ENCODE assay signal across 8 cellular contexts in the genomic region with DNA sequence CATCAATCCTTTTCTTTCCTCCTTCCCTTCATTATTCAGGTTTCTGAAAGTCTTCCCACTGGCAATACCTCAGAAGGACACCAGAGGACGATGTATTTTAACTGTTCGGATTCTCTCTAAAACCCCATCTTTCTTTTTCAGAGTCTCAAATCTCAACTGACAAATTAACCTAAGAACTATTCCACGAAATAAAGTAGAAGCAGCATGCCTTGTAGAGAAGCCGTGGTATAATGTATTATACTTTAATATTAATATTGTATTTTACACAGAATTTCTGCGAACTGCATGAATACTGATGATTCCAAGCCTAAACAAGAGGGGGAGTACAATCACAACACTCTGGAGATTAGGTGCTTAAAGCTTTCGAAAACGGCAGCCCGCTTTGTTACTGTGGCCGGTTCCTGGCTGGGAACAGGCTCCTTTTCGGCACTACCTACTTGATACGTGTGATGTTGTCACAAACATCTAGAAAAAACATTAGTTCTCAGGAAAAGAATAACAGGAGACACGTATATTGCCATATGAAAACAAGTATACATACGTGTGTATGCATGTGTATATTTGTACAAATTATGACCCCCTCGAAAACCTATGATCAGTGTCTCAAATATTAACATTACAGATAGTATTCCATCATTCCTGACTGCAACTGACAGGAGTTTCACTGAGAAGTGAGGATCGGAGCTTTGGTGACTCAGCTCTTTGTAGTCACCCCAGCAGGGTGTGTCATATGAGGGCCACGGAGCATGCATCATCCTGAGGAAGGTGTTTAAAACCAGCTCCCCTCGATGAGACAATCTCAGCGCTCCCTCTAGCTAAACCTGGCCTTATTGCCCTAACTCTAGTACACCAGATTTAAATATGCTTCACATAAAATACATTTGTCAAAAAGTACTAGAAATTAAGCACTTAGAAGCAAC.
DNase-seq lines count a peak whose midpoint lies in the region; ATAC-seq and TF ChIP-seq lines count a peak whose summit lies in the region.

No MANE protein-coding gene starts in this region.

- POLR2A ChIA-PET in A673 (lab: Charles Lee; ENCODE audit: low non-redundant PET): no interaction called here
- POLR2A ChIA-PET in GM10248 (lab: Yijun Ruan, JAX): no interaction called here

- H3K4me3 ChIP-seq in A673 (ENCODE audit: low read depth, low read length, poor library complexity, severe bottlenecking) (peak overlapping the region; percentile 27), ovary (peak overlapping the region; percentile 27)

- H3K27ac ChIP-seq in A673 (ENCODE audit: low read depth, low read length, poor library complexity, severe bottlenecking) (no peak overlapping the region), ovary (peak overlapping the region in 1 of 2 donors; percentile 53)

- intact Hi-C loops in A673 (cut with micrococcal nuclease; ENCODE audit: unreplicated experiment) (loop anchor here (1.0 to 5.0 kb wide), 3 partner anchors 268 to 523 kb away; no protein-coding TSS in a partner anchor), ovary (cut with DNase I) (loop anchor here (2.0 to 10.0 kb wide), 5 partner anchors 266 to 536 kb away; no protein-coding TSS in a partner anchor)

- ATAC-seq in HG02970 (IDR thresholded peaks at IDR 0.05; ENCODE audit: low FRiP score, unreplicated experiment) (peak; percentile 84), GM21447 (IDR thresholded peaks at IDR 0.05; ENCODE audit: unreplicated experiment) (no peak)

- TF ChIP-seq EP300 in ovary (IDR thresholded peaks at IDR 0.05): no peak

- DNase-seq in A673 (ENCODE audit: low spot score): peak; percentile 67
- DNase-seq in GM10248 (ENCODE audit: extremely low spot score): peak; percentile 23
- peak; percentile 68 for DNase-seq in NCI-H2171 (lab: John Stamatoyannopoulos, UW)
- peak; percentile 26 to 33 for DNase-seq in activated T-cell treated with anti-CD3 and anti-CD28 coated beads, Interleukin-2, amount 50 U/mL, for 48 hours
- DNase-seq in germinal center (ENCODE audit: low spot score): peak; percentile 5
- DNase-seq in ovary: peak; percentile 44 to 57 (median 50)

- H3K27me3 ChIP-seq in A673 (replicated peaks; ENCODE audit: insufficient read depth, low read depth, low read length, poor library complexity) (peaks cover 90% of the 10 kb centered on the region), ovary (no peaks in the 10 kb centered on the region)

- H3K36me3 ChIP-seq in A673 (ENCODE audit: insufficient read depth, low read length, poor library complexity, severe bottlenecking): no peaks in the 10 kb centered on the region
- H3K36me3 ChIP-seq in ovary: no peaks in the 10 kb centered on the region

- BruUV-seq in A673 (replicated peaks; lab: Mats Ljungman, UMichigan): no TSS peak

- CTCF ChIA-PET in A673 (lab: Charles Lee): interaction anchor here (0.6 to 1.9 kb wide), 9 partner anchors 27 to 528 kb away, joined by 3 to 32 read pairs (median 5); no protein-coding TSS in a partner anchor
- CTCF ChIA-PET in GM10248 (lab: Yijun Ruan, JAX): interaction anchor here (0.6 to 3.9 kb wide), 12 partner anchors 10 to 528 kb away, joined by 3 to 26 read pairs (median 3); no protein-coding TSS in a partner anchor

- no peak for TF ChIP-seq POLR2A in ovary (IDR thresholded peaks at IDR 0.05)

- WGBS in ovary, 3 donors: 3 to 6% (median 5%) methylated on average over 18 of the region's 18 CpGs

- H3K9me3 ChIP-seq in A673 (ENCODE audit: low read depth, low read length, poor library complexity, severe bottlenecking) (no peaks in the 10 kb centered on the region), ovary (no peaks in the 10 kb centered on the region)

- TF ChIP-seq CTCF in A673 (conservative IDR thresholded peaks at IDR 0.05; ENCODE audit: low read depth, low read length): peak; percentile 94
- TF ChIP-seq CTCF in GM10248 (IDR thresholded peaks at IDR 0.05; ENCODE audit: control extremely low read depth, extremely low read depth, low read depth, missing control alignments): peak; percentile 41
- peak; percentile 94 to 99 (median 97) for TF ChIP-seq CTCF in ovary (IDR thresholded peaks at IDR 0.05)

- H3K4me1 ChIP-seq in A673 (ENCODE audit: insufficient read depth, low read length, poor library complexity, severe bottlenecking) (peaks cover 3% of the 10 kb centered on the region), ovary (ENCODE audit: insufficient read depth) (peaks cover 1% of the 10 kb centered on the region)

Comparison
In these comparisons a context has a peak if more than half of its experiments do, and no peak if none do; other contexts are left out.
1. DNase-seq: peak in every context shown above with its lines; median percentile 68 in NCI-H2171; 67 in A673; 50 in ovary; 30 in activated T-cell treated with anti-CD3 and anti-CD28 coated beads, Interleukin-2, amount 50 U/mL, for 48 hours; 23 in GM10248; 5 in germinal center.
2. CTCF ChIP-seq: peak in every context shown above with its lines; median percentile 97 in ovary; 94 in A673; 41 in GM10248.